ENCODE assay signal across 10 cellular contexts in genomic region chr18:56684277-56684676, GRCh38.
"Had no signal": no experiment of that assay in that cellular context is flagged by ENCODE, and none has a peak within 500 bp of the region (broad histone marks: within the 10 kb centered on the region; RNA-seq: fewer than 3 reads in every experiment).

No MANE protein-coding gene starts in this region.

- H3K4me3 ChIP-seq: GM23338 had no signal

- DNase-seq: H9, HCEC 1CT, IMR-90, Karpas-422, KBM-7 had no signal

- H3K4me2 ChIP-seq: GM23338, KMS-11 had no signal

- H3K27ac ChIP-seq: HL-60, KMS-11 had no signal

- H2AFZ ChIP-seq: GM23338 had no signal

- ATAC-seq: GM23338 had no signal

- FAIRE-seq: H1, H54 had no signal

- H3K9ac ChIP-seq: KMS-11 had no signal
